ENCODE assay signal across 10 cellular contexts in the genomic region with DNA sequence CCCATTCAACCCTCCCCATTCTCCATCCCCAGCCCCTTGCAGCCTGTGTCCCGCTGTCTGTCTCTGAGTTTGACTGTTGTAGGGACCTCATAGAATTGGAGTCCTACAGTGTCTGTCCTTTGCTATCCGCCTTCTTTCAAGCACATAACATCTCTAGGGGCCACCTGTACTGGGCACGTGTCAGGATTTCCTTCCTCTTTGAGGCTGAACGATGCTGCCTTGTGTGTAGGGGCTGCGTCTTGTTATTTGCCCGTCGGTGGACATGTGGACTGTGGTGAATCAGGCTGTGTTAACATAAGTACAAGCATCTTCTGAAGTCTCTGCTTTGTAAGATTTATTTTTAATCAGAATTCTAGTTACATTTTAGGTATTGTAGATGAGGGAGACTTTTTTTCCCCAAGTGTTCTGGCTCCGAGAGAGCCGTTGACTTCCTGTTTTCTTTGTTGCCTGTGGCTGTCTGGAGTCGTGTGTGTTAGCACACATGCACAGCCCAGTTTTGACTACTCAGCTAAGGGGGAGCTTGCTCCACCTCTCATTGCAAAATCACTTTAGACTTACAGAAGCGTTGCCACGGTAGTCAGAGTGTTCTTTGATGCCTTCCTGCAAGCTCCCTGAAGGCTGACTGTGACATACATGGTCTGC. TPM values are rescaled to one million over a fixed set of nuclear protein-coding genes. Genes with fewer than 3 reads are reported as not detected.
A peak's percentile ranks its signal among the peaks of the same experiment; 100 is the strongest.
DNase-seq lines count a peak whose midpoint lies in the region; ATAC-seq and TF ChIP-seq lines count a peak whose summit lies in the region.
"Had no signal": no experiment of that assay in that cellular context is flagged by ENCODE, and none has a peak within 500 bp of the region (broad histone marks: within the 10 kb centered on the region; RNA-seq: fewer than 3 reads in every experiment).

No MANE protein-coding gene starts in this region.

- in situ Hi-C loops in transverse colon (cut with MboI; ENCODE audit: low pct_ligation_motif_present in 1 of 4, low pct_unique_long_range_greater_than_20kb in 1 of 4, low sequenced_read_pairs in 3 of 4), result no loop called here

- no peak for ATAC-seq in GM19455 (IDR thresholded peaks at IDR 0.05; ENCODE audit: unreplicated experiment)
- ATAC-seq in GM18870 (IDR thresholded peaks at IDR 0.05; ENCODE audit: unreplicated experiment), result no peak
- ATAC-seq in HG03442 (IDR thresholded peaks at IDR 0.05; ENCODE audit: unreplicated experiment), result no peak

- intact Hi-C loops in transverse colon (cut with DNase I; ENCODE audit: low total_unique reads), result no loop called here

- no peaks in the 10 kb centered on the region for H3K27me3 ChIP-seq in transverse colon
- H3K27me3 ChIP-seq: ascending aorta had no signal

- H3K4me1 Mint-ChIP-seq in immature natural killer cell, result peaks cover 17 to 19% of the 10 kb centered on the region in 2 donors

- TF ChIP-seq POLR2A in transverse colon (IDR thresholded peaks at IDR 0.05), result no peak

- DNase-seq in stimulated activated CD4-positive, alpha-beta T cell treated with anti-CD3 and anti-CD28 coated beads, Interleukin-15, amount 100 ng/mL, for 24 hours, result peak; percentile 9
- no peak for DNase-seq in stimulated activated CD4-positive, alpha-beta T cell treated with anti-CD3 and anti-CD28 coated beads, Interleukin-2, amount 100 ng/mL, for 24 hours
- peak; percentile 8 for DNase-seq in activated gamma-delta T cell treated with anti-CD3 and anti-CD28 coated beads, Interleukin-2, amount 50 U/mL, for 16 hours (ENCODE audit: low read depth)
- DNase-seq in immature natural killer cell (peak in 2 of 3 donors; percentile 19 to 22), transverse colon (peak; percentile 22)

- H3K36me3 ChIP-seq in transverse colon, result peaks cover 0 to 27% (median 15%) of the 10 kb centered on the region in 4 donors

- no peak overlapping the region for H3K4me3 ChIP-seq in transverse colon
- H3K4me3 ChIP-seq: ascending aorta had no signal

- H3K4me3 Mint-ChIP-seq in immature natural killer cell, result peak overlapping the region in 4 of 5 donors; percentile 19 to 53 (median 32)
- H3K4me3 Mint-ChIP-seq: nephron had no signal

- no peaks in the 10 kb centered on the region for H3K9me3 Mint-ChIP-seq in immature natural killer cell
- H3K9me3 Mint-ChIP-seq: nephron had no signal

- H3K36me3 Mint-ChIP-seq in immature natural killer cell, result peaks cover 0 to 23% (median 10%) of the 10 kb centered on the region in 3 donors

- peaks cover 0 to 25% (median 8%) of the 10 kb centered on the region in 4 donors for H3K4me1 ChIP-seq in transverse colon
- H3K4me1 ChIP-seq: ascending aorta had no signal

- no peak for TF ChIP-seq EP300 in transverse colon (IDR thresholded peaks at IDR 0.05; ENCODE audit: low read depth)

- H3K27me3 Mint-ChIP-seq in immature natural killer cell (ENCODE audit: low read depth in 3 of 3), result peaks cover 0 to 3% (median 3%) of the 10 kb centered on the region in 3 donors

- TF ChIP-seq CTCF in transverse colon (IDR thresholded peaks at IDR 0.05), result no peak

- 58 to 63% methylated on average over 5 to 12 of the region's 12 CpGs for WGBS in transverse colon (ENCODE audit: low coverage in 1 of 2), 2 donors

- H3K27ac Mint-ChIP-seq in immature natural killer cell, result peak overlapping the region; percentile 43 to 88 (median 61)
- H3K27ac Mint-ChIP-seq: nephron had no signal

- H3K27ac ChIP-seq in transverse colon, result peak overlapping the region; percentile 10 to 50 (median 19)
- H3K27ac ChIP-seq: ascending aorta had no signal

- H3K9me3 ChIP-seq in transverse colon, result no peaks in the 10 kb centered on the region
- H3K9me3 ChIP-seq: ascending aorta had no signal

RNA-seq across cellular contexts. Expression of a gene that starts 26.1 kb away (rescaled TPM):
- 10 to 100 TPM; 39.7 to 48.4 (median 41.0) TPM for polyA plus RNA-seq in immature natural killer cell
- 100 to 1,000 TPM; 168 to 408 (median 285) TPM for total RNA-seq in transverse colon

RNA-seq across cellular contexts. Expression of a gene that starts 26.2 kb away (rescaled TPM):
- polyA plus RNA-seq in immature natural killer cell, result 1,000 to 10,000 TPM; 1,461 to 3,229 (median 2,406) TPM
- total RNA-seq in transverse colon, result 1,000 to 10,000 TPM; 3,190 to 3,814 (median 3,321) TPM

RNA-seq across cellular contexts. Expression of a gene that starts 41.3 kb away (rescaled TPM):
- 1 to 10 TPM in 2 of 3 donors, not detected in 1; 1.9 to 5.1 TPM for polyA plus RNA-seq in immature natural killer cell
- 1 to 10 TPM in 1 of 4 donors, under 1 TPM in 2, not detected in 1; 0.41 to 5.0 (median 0.79) TPM for total RNA-seq in transverse colon
- total RNA-seq: ascending aorta had no signal

RNA-seq across cellular contexts. Expression of a gene that starts 43.9 kb away (rescaled TPM):
- polyA plus RNA-seq in immature natural killer cell, result 10 to 100 TPM in 1 of 3 donors, 1 to 10 TPM in 2; 3.7 to 14.3 (median 8.5) TPM
- total RNA-seq in transverse colon, result 100 to 1,000 TPM; 109 to 281 (median 142) TPM

Comparison
In these comparisons a context has a peak if more than half of its experiments do, and no peak if none do; other contexts are left out.
1. DNase-seq: peak in stimulated activated CD4-positive, alpha-beta T cell treated with anti-CD3 and anti-CD28 coated beads, Interleukin-15, amount 100 ng/mL, for 24 hours (single experiment), activated gamma-delta T cell treated with anti-CD3 and anti-CD28 coated beads, Interleukin-2, amount 50 U/mL, for 16 hours (single experiment), immature natural killer cell (2 of 3) and transverse colon (single experiment); none in stimulated activated CD4-positive, alpha-beta T cell treated with anti-CD3 and anti-CD28 coated beads, Interleukin-2, amount 100 ng/mL, for 24 hours (0 of 2).